In the genomic region with DNA sequence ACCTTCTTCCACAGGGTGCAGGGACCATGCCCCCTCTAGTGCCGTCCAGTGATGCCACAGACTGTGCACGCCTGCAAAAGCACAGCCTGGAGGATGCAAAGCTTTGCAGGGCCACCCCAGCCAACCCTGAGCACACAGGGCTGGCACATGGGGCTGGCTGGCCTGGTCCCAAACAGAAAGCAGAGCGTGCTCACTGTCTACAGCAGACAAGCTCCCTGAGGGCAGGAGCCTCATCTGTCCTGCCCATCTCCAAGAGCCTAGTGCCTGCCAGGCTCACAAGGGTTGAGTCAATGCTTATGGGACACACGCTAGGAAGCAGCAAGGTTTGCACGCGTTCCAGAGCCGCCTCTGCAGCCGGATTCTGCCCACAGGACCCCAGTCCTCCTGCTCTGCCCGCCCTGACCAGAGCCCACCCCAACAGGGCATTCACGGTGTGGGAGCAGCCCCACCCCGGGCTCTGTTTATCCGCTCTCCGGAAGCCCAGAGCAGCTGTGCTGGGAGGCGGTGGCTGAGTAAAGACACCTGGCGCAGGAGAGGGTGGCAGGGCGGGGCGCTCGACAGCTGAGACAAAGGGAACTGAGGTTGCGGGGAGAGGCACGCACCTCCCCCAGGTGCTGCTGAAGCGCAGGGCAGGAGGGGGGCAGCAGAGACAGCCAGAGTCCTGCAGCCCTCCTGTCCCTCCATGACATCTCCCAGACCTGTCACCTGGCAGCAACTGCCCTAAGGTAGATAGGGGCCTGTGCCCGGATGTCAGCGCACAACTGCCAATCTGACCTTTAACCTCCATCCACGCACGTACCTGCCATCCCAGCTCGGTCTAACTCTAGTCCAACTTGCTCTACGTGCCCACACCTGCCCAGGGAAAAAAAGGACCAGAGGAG, we compare ENCODE assay signal across 9 cellular contexts. TPM values are rescaled to one million over a fixed set of nuclear protein-coding genes. Genes with fewer than 3 reads are reported as not detected.
DNase-seq lines count a peak whose midpoint lies in the region; ATAC-seq and TF ChIP-seq lines count a peak whose summit lies in the region.
"Had no signal": no experiment of that assay in that cellular context is flagged by ENCODE, and none has a peak within 500 bp of the region (broad histone marks: within the 10 kb centered on the region; RNA-seq: fewer than 3 reads in every experiment).

No MANE protein-coding gene starts in this region.

- H3K4me3 ChIP-seq in mammary epithelial cell (replicated peaks in 1 of 3; ENCODE audit: insufficient read depth in 1 of 3, low read depth in 2 of 3, low read length in 3 of 3) = no peak overlapping the region
- peak overlapping the region; percentile 58 for H3K4me3 ChIP-seq in left ventricle myocardium inferior
- peak overlapping the region; percentile 50 for H3K4me3 ChIP-seq in upper lobe of right lung

- peaks cover 11% of the 10 kb centered on the region for H3K4me1 Mint-ChIP-seq in MCF 10A (ENCODE audit: insufficient read depth, unreplicated experiment)

- POLR2A ChIA-PET in MCF 10A (lab: Yijun Ruan, JAX) = interaction anchor here (0.6 kb wide), 1 partner anchor 22 kb away, joined by 3 read pairs; no protein-coding TSS in a partner anchor

- no peak overlapping the region for H2AFZ ChIP-seq in mammary epithelial cell (ENCODE audit: low read depth, low read length)

- CTCF ChIA-PET in MCF 10A (lab: Yijun Ruan, JAX) = interaction anchor here (0.7 to 1.3 kb wide), 3 partner anchors 61 to 1307 kb away, joined by 3 read pairs; no protein-coding TSS in a partner anchor
- CTCF ChIA-PET in mammary epithelial cell (lab: Charles Lee; ENCODE audit: low non-redundant PET) = no interaction called here

- H3K4me2 ChIP-seq in mammary epithelial cell (ENCODE audit: insufficient read depth, low read depth, low read length) = no peak overlapping the region

- BruUV-seq in MCF 10A (replicated peaks; lab: Mats Ljungman, UMichigan) (no TSS peak), mammary epithelial cell (replicated peaks; lab: Mats Ljungman, UMichigan) (no TSS peak)

- H3K9me3 ChIP-seq in mammary epithelial cell (replicated peaks; ENCODE audit: insufficient read depth, low read length) (no peaks in the 10 kb centered on the region), left ventricle myocardium inferior (replicated peaks) (no peaks in the 10 kb centered on the region), upper lobe of right lung (no peaks in the 10 kb centered on the region)

- 67% methylated on average over 14 of the region's 27 CpGs for WGBS in mammary epithelial cell (ENCODE audit: low coverage, missing lambda C conversion rate)

- peak overlapping the region; percentile 66 for H3K4me3 Mint-ChIP-seq in MCF 10A (ENCODE audit: unreplicated experiment)

- in situ Hi-C loops in mammary epithelial cell (cut with MboI; ENCODE audit: low sequenced_read_pairs in 2 of 2) = no loop called here

- peaks cover 22% of the 10 kb centered on the region for H3K27me3 Mint-ChIP-seq in MCF 10A (ENCODE audit: insufficient read depth, unreplicated experiment)

- H3K27me3 ChIP-seq in mammary epithelial cell (ENCODE audit: insufficient read depth, low read length) = peaks cover 10% of the 10 kb centered on the region
- H3K27me3 ChIP-seq in left ventricle myocardium inferior (ENCODE audit: low read depth) = peaks cover 80% of the 10 kb centered on the region
- H3K27me3 ChIP-seq in upper lobe of right lung = peaks cover 41% of the 10 kb centered on the region

- H4K20me1 ChIP-seq in mammary epithelial cell (ENCODE audit: insufficient read depth, low read length) = no peaks in the 10 kb centered on the region

- H3K9me3 Mint-ChIP-seq in MCF 10A (ENCODE audit: unreplicated experiment) = no peaks in the 10 kb centered on the region

- H3K27ac Mint-ChIP-seq in MCF 10A (ENCODE audit: low read depth, unreplicated experiment) = no peak overlapping the region

- ATAC-seq in upper lobe of right lung (no peak), GM18520 (IDR thresholded peaks at IDR 0.05; ENCODE audit: unreplicated experiment) (no peak), GM19452 (IDR thresholded peaks at IDR 0.05; ENCODE audit: unreplicated experiment) (no peak)

- peaks cover 6% of the 10 kb centered on the region for H3K4me1 ChIP-seq in mammary epithelial cell (ENCODE audit: insufficient read depth, low read length)
- peaks cover 87% of the 10 kb centered on the region for H3K4me1 ChIP-seq in left ventricle myocardium inferior
- peaks cover 19% of the 10 kb centered on the region for H3K4me1 ChIP-seq in upper lobe of right lung

- H3K27ac ChIP-seq in mammary epithelial cell (ENCODE audit: insufficient read depth, low read depth, low read length) (no peak overlapping the region), left ventricle myocardium inferior (replicated peaks) (peak overlapping the region; percentile 96), upper lobe of right lung (no peak overlapping the region)

- no peaks in the 10 kb centered on the region for H3K79me2 ChIP-seq in mammary epithelial cell (ENCODE audit: insufficient read depth, low read length)

- no peak for TF ChIP-seq CTCF in MCF 10A (IDR thresholded peaks at IDR 0.05; ENCODE audit: unreplicated experiment)
- TF ChIP-seq CTCF in mammary epithelial cell (conservative IDR thresholded peaks at IDR 0.05 in 1 of 2, IDR thresholded peaks at IDR 0.05 in 1 of 2; ENCODE audit: extremely low read depth in 1 of 2, insufficient read depth in 1 of 2, low read depth in 1 of 2, low read length in 2 of 2) = no peak
- TF ChIP-seq CTCF in left ventricle myocardium inferior (IDR thresholded peaks at IDR 0.05; ENCODE audit: borderline replicate concordance) = no peak
- no peak for TF ChIP-seq CTCF in upper lobe of right lung (IDR thresholded peaks at IDR 0.05)

- H3K9ac ChIP-seq in mammary epithelial cell (ENCODE audit: insufficient read depth, low read length) = no peak overlapping the region

- dilution Hi-C loops in mammary epithelial cell (cut with HindIII; ENCODE audit: low sequenced_read_pairs) = loop anchor here (5.0 kb wide), 3 partner anchors 38 to 97 kb away; no protein-coding TSS in a partner anchor

- no peak for DNase-seq in MCF 10A (ENCODE audit: unreplicated experiment)
- no peak for DNase-seq in mammary epithelial cell
- peak; percentile 60 for DNase-seq in SHP77 treated with DMSO at 0.1 percent for 48 hours (lab: John Stamatoyannopoulos, UW)
- no peak for DNase-seq in left ventricle myocardium inferior
- no peak for DNase-seq in upper lobe of right lung
- no peak for DNase-seq in H4 (ENCODE audit: low spot score)

- no peaks in the 10 kb centered on the region for H3K36me3 Mint-ChIP-seq in MCF 10A (ENCODE audit: insufficient read depth, unreplicated experiment)

- H3K36me3 ChIP-seq in mammary epithelial cell (ENCODE audit: insufficient read depth, low read length) = no peaks in the 10 kb centered on the region
- no peaks in the 10 kb centered on the region for H3K36me3 ChIP-seq in left ventricle myocardium inferior
- H3K36me3 ChIP-seq in upper lobe of right lung = no peaks in the 10 kb centered on the region

- intact Hi-C loops in MCF 10A (cut with micrococcal nuclease) (no loop called here), mammary epithelial cell (cut with micrococcal nuclease) (no loop called here), left ventricle myocardium inferior (cut with micrococcal nuclease) (no loop called here), upper lobe of right lung (cut with DNase I) (no loop called here)

RNA-seq across cellular contexts. Expression of a gene that starts 4.3 kb away (rescaled TPM):
- 0.09 TPM in 1 of 2 replicates, not detected in the other for total RNA-seq in MCF 10A (2022)
- 1 to 10 TPM in 1 of 2 donors, not detected in 1; 1.5 TPM for total RNA-seq in mammary epithelial cell
- polyA plus RNA-seq in mammary epithelial cell = not detected
- 0.47 TPM for polyA minus RNA-seq in mammary epithelial cell
- total RNA-seq in left ventricle myocardium inferior = 94.1 TPM
- total RNA-seq in upper lobe of right lung = 3.6 TPM
- total RNA-seq in H4 (2014; rRNA removed; shearing (Covaris generic)) = 0.58 and 0.84 TPM in 2 replicates

RNA-seq across cellular contexts. Expression of a gene that starts 17.0 kb away (rescaled TPM):
- 0.20 and 0.30 TPM in 2 replicates for total RNA-seq in MCF 10A (2022)
- total RNA-seq in mammary epithelial cell = 1 to 10 TPM in 1 of 2 donors, not detected in 1; 4.7 TPM
- 0.23 TPM for polyA plus RNA-seq in mammary epithelial cell
- not detected for polyA minus RNA-seq in mammary epithelial cell
- 12.6 TPM for total RNA-seq in left ventricle myocardium inferior
- 42.9 TPM for total RNA-seq in upper lobe of right lung
- total RNA-seq in H4 (2014; rRNA removed; shearing (Covaris generic)) = 0.29 and 0.60 TPM in 2 replicates
- total RNA-seq: M059J had no signal

RNA-seq across cellular contexts. Expression of a gene that starts 50.5 kb away (rescaled TPM):
- 0.12 and 0.29 TPM in 2 replicates for total RNA-seq in MCF 10A (2022)
- total RNA-seq in mammary epithelial cell = under 1 TPM; under 0.01 to 0.54 TPM
- 0.14 TPM for polyA plus RNA-seq in mammary epithelial cell
- polyA minus RNA-seq in mammary epithelial cell = not detected
- total RNA-seq in left ventricle myocardium inferior = not detected
- 0.17 TPM for total RNA-seq in upper lobe of right lung
- 0.17 TPM in 1 of 2 replicates, not detected in the other for total RNA-seq in H4 (2014; rRNA removed; shearing (Covaris generic))
- total RNA-seq: M059J had no signal

RNA-seq across cellular contexts. Expression of a gene that starts 54.4 kb away (rescaled TPM):
- total RNA-seq in MCF 10A (2022) (73.4 and 76.1 TPM in 2 replicates), mammary epithelial cell (10 to 100 TPM; 29.8 to 57.2 TPM), left ventricle myocardium inferior (28.3 TPM), upper lobe of right lung (40.6 TPM)
- polyA plus RNA-seq in mammary epithelial cell = 31.7 TPM
- polyA minus RNA-seq in mammary epithelial cell = 39.2 TPM
- 25.2 and 26.5 TPM in 2 replicates for total RNA-seq in H4 (2014; rRNA removed; shearing (Covaris generic))

Comparison
In these comparisons a context has a peak if more than half of its experiments do, and no peak if none do; other contexts are left out.
1. H3K4me3 ChIP-seq: peak in left ventricle myocardium inferior (single experiment) and upper lobe of right lung (single experiment); none in mammary epithelial cell (0 of 3).
2. RNA of a gene that starts 4.3 kb away (total RNA-seq): 94.1 TPM in left ventricle myocardium inferior (single experiment); 3.6 TPM in upper lobe of right lung (single experiment), 1.5 TPM in mammary epithelial cell, 0.58 to 0.84 TPM in H4 and 0.09 TPM in MCF 10A; every median in the first group is over 10 times any median in the second.